ENCODE assay signal across 8 cellular contexts in the genomic region with DNA sequence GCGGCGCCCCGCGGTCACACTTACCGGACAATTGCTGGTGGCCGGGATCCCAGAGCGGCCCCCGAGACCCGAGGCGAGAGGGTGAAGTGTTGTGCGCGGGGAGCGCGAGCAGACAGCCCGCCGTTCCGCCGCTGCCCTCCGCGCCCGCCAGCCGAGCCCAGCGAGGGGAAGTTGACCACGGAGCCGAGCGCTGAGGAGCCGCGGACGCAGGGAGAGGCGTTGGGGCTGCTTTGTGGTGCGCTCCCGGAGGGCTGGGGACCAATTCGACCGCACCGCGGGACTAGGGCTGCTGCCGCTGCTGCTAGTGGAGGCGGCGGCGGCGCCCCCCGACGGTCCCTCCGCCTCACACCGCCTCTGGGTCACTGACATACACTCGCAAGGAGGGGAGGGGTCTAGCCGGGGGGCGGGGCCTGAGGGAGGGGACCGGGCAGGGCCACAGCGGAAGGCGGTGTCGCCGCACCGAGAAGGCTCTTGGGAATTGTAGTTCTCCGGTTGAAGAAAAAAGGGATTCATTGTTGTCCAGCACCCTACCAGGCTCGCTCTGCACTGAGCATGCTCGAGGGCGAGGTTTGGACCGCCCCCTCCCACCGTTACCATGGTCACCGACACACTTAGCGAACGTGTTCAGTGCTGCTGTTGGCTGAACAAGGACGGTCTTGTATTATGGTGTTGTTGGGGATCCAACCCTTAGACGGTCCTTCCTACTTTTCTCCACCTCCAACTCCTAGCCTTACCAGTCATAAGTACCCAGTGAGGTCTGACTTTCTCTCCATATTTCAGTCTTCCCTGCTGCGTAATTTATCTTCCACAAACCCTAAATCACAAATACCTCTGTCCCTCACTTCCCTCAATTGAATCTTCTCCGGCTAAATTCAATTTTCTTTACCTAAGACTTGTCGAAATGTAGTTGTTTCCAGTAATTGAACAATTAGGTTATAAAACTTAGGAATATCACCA. TPM values are rescaled to one million over a fixed set of nuclear protein-coding genes. Genes with fewer than 3 reads are reported as not detected.
DNase-seq lines count a peak whose midpoint lies in the region; ATAC-seq, FAIRE-seq and TF ChIP-seq lines count a peak whose summit lies in the region.

A gene with protein sequence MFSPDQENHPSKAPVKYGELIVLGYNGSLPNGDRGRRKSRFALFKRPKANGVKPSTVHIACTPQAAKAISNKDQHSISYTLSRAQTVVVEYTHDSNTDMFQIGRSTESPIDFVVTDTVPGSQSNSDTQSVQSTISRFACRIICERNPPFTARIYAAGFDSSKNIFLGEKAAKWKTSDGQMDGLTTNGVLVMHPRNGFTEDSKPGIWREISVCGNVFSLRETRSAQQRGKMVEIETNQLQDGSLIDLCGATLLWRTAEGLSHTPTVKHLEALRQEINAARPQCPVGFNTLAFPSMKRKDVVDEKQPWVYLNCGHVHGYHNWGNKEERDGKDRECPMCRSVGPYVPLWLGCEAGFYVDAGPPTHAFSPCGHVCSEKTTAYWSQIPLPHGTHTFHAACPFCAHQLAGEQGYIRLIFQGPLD (minus strand): TSS at position 364 of the 957 bp plus-strand sequence. CDS start 36,110 bp downstream, outside the sequence.

- H3K27ac Mint-ChIP-seq in immature natural killer cell: peak within 1 kb of the TSS; percentile 86 to 93 (median 90)

- 5 to 9% (median 5%) methylated on average over 31 to 67 of the region's 68 CpGs for WGBS in spleen, 5 donors

- H3K4me3 ChIP-seq in AG09309 (ENCODE audit: control insufficient read depth, low read depth, low read length) (peak within 1 kb of the TSS; percentile 72), WI38 (ENCODE audit: low read depth, low read length) (peak within 1 kb of the TSS; percentile 84), bronchial epithelial cell (ENCODE audit: low read depth, low read length) (peak within 1 kb of the TSS; percentile 97), spleen (peak within 1 kb of the TSS; percentile 64 to 88 (median 80))

- H3K4me1 Mint-ChIP-seq in immature natural killer cell: peaks cover 19 to 29% of the 10 kb centered on the region in 2 donors

- H3K4me3 Mint-ChIP-seq in immature natural killer cell: peak within 1 kb of the TSS; percentile 93 to 99 (median 96)

- intact Hi-C loops in spleen (cut with DNase I; ENCODE audit: low total_unique reads): loop anchor here (5.0 kb wide), 1 partner anchor 92 kb away; no protein-coding TSS in a partner anchor

- H3K9me3 ChIP-seq in spleen: no peaks in the 10 kb centered on the region

- peaks cover 20 to 48% (median 35%) of the 10 kb centered on the region in 6 donors for H3K4me1 ChIP-seq in spleen

- H3K36me3 ChIP-seq in bronchial epithelial cell (ENCODE audit: control insufficient read depth, insufficient read depth, low read length) (peaks cover 2% of the 10 kb centered on the region), spleen (peaks cover 0 to 5% (median 0%) of the 10 kb centered on the region in 6 donors)

- no peak for FAIRE-seq in bronchial epithelial cell (lab: Jason Lieb, UNC)

- TF ChIP-seq CTCF in AG09309 (IDR thresholded peaks at IDR 0.05; ENCODE audit: control insufficient read depth, insufficient read depth, low read depth, low read length, missing control alignments) (no peak), WI38 (IDR thresholded peaks at IDR 0.05; ENCODE audit: low read depth, low read length) (no peak), bronchial epithelial cell (IDR thresholded peaks at IDR 0.05; ENCODE audit: insufficient read depth, low read length, severe bottlenecking) (peak; percentile 18), spleen (IDR thresholded peaks at IDR 0.05 in 8 of 11, conservative IDR thresholded peaks at IDR 0.05 in 3 of 11) (peak in 6 of 11 experiments; percentile 18 to 49 (median 32))

- peak; percentile 97 to 99 (median 98) for TF ChIP-seq POLR2A in spleen (IDR thresholded peaks at IDR 0.05)

- DNase-seq in AG09309 (ENCODE audit: low read depth) (peak; percentile 63), NCI-H2227 treated with DMSO at 0.1 percent for 48 hours (lab: John Stamatoyannopoulos, UW) (peak; percentile 95), bronchial epithelial cell (ENCODE audit: low read depth) (peak; percentile 96), immature natural killer cell (peak; percentile 84 to 85 (median 84)), spleen (peak; percentile 98)

- no peaks in the 10 kb centered on the region for H3K36me3 Mint-ChIP-seq in immature natural killer cell

- H3K27ac ChIP-seq in spleen: peak within 1 kb of the TSS; percentile 97 to 100 (median 98)

- peaks cover 0 to 9% (median 2%) of the 10 kb centered on the region in 3 donors for H3K27me3 Mint-ChIP-seq in immature natural killer cell (ENCODE audit: low read depth in 3 of 3)

- H3K27me3 ChIP-seq in bronchial epithelial cell (ENCODE audit: control insufficient read depth, insufficient read depth, low read length): no peaks in the 10 kb centered on the region
- H3K27me3 ChIP-seq in spleen (replicated peaks in 1 of 7): no peaks in the 10 kb centered on the region

- H3K9me3 Mint-ChIP-seq in immature natural killer cell: no peaks in the 10 kb centered on the region

- peak; percentile 83 for ATAC-seq in GM18909 (IDR thresholded peaks at IDR 0.05; ENCODE audit: poor library complexity, unreplicated experiment)
- peak; percentile 81 for ATAC-seq in HG03175 (IDR thresholded peaks at IDR 0.05; ENCODE audit: unreplicated experiment)

RNA-seq across cellular contexts. Expression of the gene that starts here (rescaled TPM):
- total RNA-seq in bronchial epithelial cell: 22.9 and 38.1 TPM in 2 replicates
- 1 to 10 TPM; 2.7 to 4.8 (median 4.1) TPM for polyA plus RNA-seq in immature natural killer cell
- 10 to 100 TPM; 52.5 to 70.1 (median 59.3) TPM for total RNA-seq in spleen
- polyA plus RNA-seq in spleen: 10 to 100 TPM; 14.5 to 17.2 (median 16.0) TPM

Comparison
In these comparisons a context has a peak if more than half of its experiments do, and no peak if none do; other contexts are left out.
1. Peak in every context shown above with its lines: DNase-seq, ATAC-seq, H3K4me3 ChIP-seq and H3K27ac ChIP-seq.
2. CTCF ChIP-seq: peak in bronchial epithelial cell (single experiment) and spleen (6 of 11); none in AG09309 (single experiment) and WI38 (single experiment).